Comparison of ENCODE assay signal across 3 cellular contexts in genomic region chr14:83309211-83309610, GRCh38.
"Had no signal": no experiment of that assay in that cellular context is flagged by ENCODE, and none has a peak within 500 bp of the region (broad histone marks: within the 10 kb centered on the region; RNA-seq: fewer than 3 reads in every experiment).

No MANE protein-coding gene starts in this region.

- H3K4me3 ChIP-seq: GM12878 had no signal

- DNase-seq: GDM1, GF-D8 had no signal
